34 cellular contexts compared by ENCODE assay signal in genomic region chr1:56313560-56313959, GRCh38.
"Had no signal": no experiment of that assay in that cellular context is flagged by ENCODE, and none has a peak within 500 bp of the region (broad histone marks: within the 10 kb centered on the region; RNA-seq: fewer than 3 reads in every experiment).

No MANE protein-coding gene starts in this region.

- H3K4me3 ChIP-seq: MG63 had no signal

- DNase-seq: Karpas-422, Kasumi-1, MG63, MM.1S, MV-4-11, NCI-H1048, NCI-H1092, NCI-H1092 treated with DMSO at 0.1 percent for 48 hours, NCI-H1105, NCI-H1105 treated with DMSO at 0.1 percent for 48 hours, NCI-H1417, NCI-H1417 treated with DMSO at 0.1 percent for 48 hours, NCI-H1436, NCI-H1436 treated with DMSO at 0.1 percent for 48 hours, NCI-H146, NCI-H1694, NCI-H1694 treated with DMSO at 0.1 percent for 48 hours, NCI-H187, NCI-H187 treated with DMSO at 0.1 percent for 48 hours, NCI-H1930, NCI-H2029, NCI-H2029 treated with DMSO at 0.1 percent for 48 hours, NCI-H2081, NCI-H2081 treated with DMSO at 0.1 percent for 48 hours, NCI-H2107, NCI-H2171, NCI-H2171 treated with DMSO at 0.1 percent for 48 hours, NCI-H2227 treated with DMSO at 0.1 percent for 48 hours, NCI-H226, NCI-H345, NCI-H446, NCI-H446 treated with DMSO at 0.1 percent for 48 hours, NCI-H510A, NCI-H510A treated with DMSO at 0.1 percent for 48 hours had no signal

- H3K27me3 ChIP-seq: MG63 had no signal

- H3K36me3 ChIP-seq: MG63 had no signal
